17 cellular contexts compared by ENCODE assay signal in the genomic region with DNA sequence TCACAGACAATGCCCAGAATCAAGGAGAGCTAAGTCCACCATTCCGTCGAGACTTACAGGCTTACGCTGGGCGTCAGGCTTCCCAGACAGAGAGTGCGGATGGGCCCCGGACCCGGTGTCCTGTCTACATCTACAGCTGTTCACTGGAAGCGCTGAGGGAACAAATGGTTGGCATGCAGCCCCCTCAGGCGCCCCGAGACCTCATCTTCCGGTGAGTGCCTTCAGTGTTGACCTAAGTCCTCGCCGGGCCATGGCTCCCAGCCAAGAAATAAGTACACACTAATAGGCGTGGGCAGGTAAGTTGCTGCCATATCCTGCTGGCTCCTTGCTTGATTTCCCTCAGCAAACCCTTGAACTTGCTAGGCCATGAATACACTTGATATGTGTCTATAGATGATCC.
"Had no signal": no experiment of that assay in that cellular context is flagged by ENCODE, and none has a peak within 500 bp of the region (broad histone marks: within the 10 kb centered on the region; RNA-seq: fewer than 3 reads in every experiment).

No MANE protein-coding gene starts in this region.

- ATAC-seq: activated CD4-positive, alpha-beta T cell treated with anti-CD3 and anti-CD28 coated beads for 36 hours; activated T-cell treated with anti-CD3 and anti-CD28 coated beads, Interleukin-2, amount 50 U/mL, for 4 hours; effector memory CD8-positive, alpha-beta T cell; gastrocnemius medialis; heart left ventricle; left colon; mucosa of descending colon; naive thymus-derived CD4-positive, alpha-beta T cell had no signal

- H3K4me1 ChIP-seq: gastrocnemius medialis, heart left ventricle had no signal

- H3K4me3 ChIP-seq: gastrocnemius medialis, heart left ventricle, mucosa of descending colon, skin epidermis, upper lobe of left lung had no signal

- FAIRE-seq: astrocyte had no signal

- DNase-seq: activated CD4-positive, alpha-beta memory T cell treated with anti-CD3 and anti-CD28 coated beads for 36 hours; activated effector memory CD4-positive, alpha-beta T cell treated with Interleukin-2 at 50 U/mL for 16 hours; activated naive CD4-positive, alpha-beta T cell treated with anti-CD3 and anti-CD28 coated beads, Interleukin-2, amount 50 U/mL, for 16 hours; activated T-cell treated with anti-CD3 and anti-CD28 coated beads, Interleukin-2, amount 50 U/mL, for 4 hours; dermis blood vessel endothelial cell; effector memory CD8-positive, alpha-beta T cell; gastrocnemius medialis; heart left ventricle; left colon; mucosa of descending colon; naive thymus-derived CD4-positive, alpha-beta T cell; stimulated activated CD4-positive, alpha-beta T cell treated with anti-CD3 and anti-CD28 coated beads, Interleukin-4, amount 100 ng/mL, for 4 hours; WERI-Rb-1 had no signal

- H3K9me3 ChIP-seq: gastrocnemius medialis, heart left ventricle, mucosa of descending colon, upper lobe of left lung had no signal

- H3K27ac ChIP-seq: gastrocnemius medialis, heart left ventricle, skin epidermis, upper lobe of left lung had no signal

- H3K27me3 ChIP-seq: gastrocnemius medialis, heart left ventricle, upper lobe of left lung had no signal
